ENCODE assay signal across 9 cellular contexts in genomic region chr9:19173598-19174125, GRCh38. TPM values are rescaled to one million over a fixed set of nuclear protein-coding genes. Genes with fewer than 3 reads are reported as not detected.
A peak's percentile ranks its signal among the peaks of the same experiment; 100 is the strongest.
DNase-seq lines count a peak whose midpoint lies in the region; ATAC-seq and TF ChIP-seq lines count a peak whose summit lies in the region.
"Had no signal": no experiment of that assay in that cellular context is flagged by ENCODE, and none has a peak within 500 bp of the region (broad histone marks: within the 10 kb centered on the region; RNA-seq: fewer than 3 reads in every experiment).

No MANE protein-coding gene starts in this region.

- no peaks in the 10 kb centered on the region for H3K9me3 Mint-ChIP-seq in memory B cell

- H3K27me3 Mint-ChIP-seq in memory B cell: no peaks in the 10 kb centered on the region

- ATAC-seq in GM18868 (IDR thresholded peaks at IDR 0.05; ENCODE audit: unreplicated experiment): peak; percentile 47
- ATAC-seq in GM21786 (IDR thresholded peaks at IDR 0.05; ENCODE audit: unreplicated experiment): peak; percentile 5
- ATAC-seq in HG03571 (IDR thresholded peaks at IDR 0.05; ENCODE audit: unreplicated experiment): peak; percentile 22
- peak; percentile 19 for ATAC-seq in memory B cell (ENCODE audit: low read depth)

- in situ Hi-C loops in G401 (cut with HindIII; ENCODE audit: low sequenced_read_pairs): no loop called here

- H3K4me3 ChIP-seq in colonic mucosa: no peak overlapping the region

- no peak overlapping the region for H3K27ac Mint-ChIP-seq in memory B cell

- H3K27ac ChIP-seq in colonic mucosa: no peak overlapping the region

- no peak for TF ChIP-seq CTCF in colonic mucosa (IDR thresholded peaks at IDR 0.05)

- H3K9me3 ChIP-seq in colonic mucosa: no peaks in the 10 kb centered on the region

- peaks cover 6% of the 10 kb centered on the region for H3K4me1 Mint-ChIP-seq in memory B cell

- intact Hi-C loops in colonic mucosa (cut with DNase I): loop anchor here (5.0 to 10.0 kb wide), 2 partner anchors 89 to 121 kb away; no protein-coding TSS in a partner anchor

- DNase-seq in memory B cell (ENCODE audit: low spot score in 2 of 2) (no peak), G401 (ENCODE audit: low spot score) (no peak), NCI-H2196 (lab: John Stamatoyannopoulos, UW; ENCODE audit: unreplicated experiment) (no peak), NCI-H748 treated with DMSO at 0.1 percent for 48 hours (lab: John Stamatoyannopoulos, UW) (no peak), colonic mucosa (no peak)

- H3K27me3 ChIP-seq in colonic mucosa: no peaks in the 10 kb centered on the region

- no peaks in the 10 kb centered on the region for H3K36me3 Mint-ChIP-seq in memory B cell

- no peak overlapping the region for H3K4me3 Mint-ChIP-seq in memory B cell

- H3K36me3 ChIP-seq in colonic mucosa: no peaks in the 10 kb centered on the region

- no peaks in the 10 kb centered on the region for H3K4me1 ChIP-seq in colonic mucosa

- no peak overlapping the region for H3K9ac ChIP-seq in colonic mucosa (ENCODE audit: low read depth in 2 of 2, low read length in 2 of 2)

RNA-seq across cellular contexts. Expression of gene PLIN2, which starts 46.4 kb away (rescaled TPM):
- total RNA-seq in G401 (2014; rRNA removed; shearing (Covaris generic)): 54.6 and 59.1 TPM in 2 replicates
- total RNA-seq in colonic mucosa: 10 to 100 TPM; 58.1 to 88.0 TPM
- total RNA-seq: MCF 10A had no signal

RNA-seq across cellular contexts. Expression of gene DENND4C, which starts 56.8 kb away (rescaled TPM):
- total RNA-seq in G401 (2014; rRNA removed; shearing (Covaris generic)): 30.0 and 31.5 TPM in 2 replicates
- 10 to 100 TPM; 56.4 to 91.4 TPM for total RNA-seq in colonic mucosa
